Comparison of ENCODE assay signal across 8 cellular contexts in genomic region chr17:48107137-48108055, GRCh38. TPM values are rescaled to one million over a fixed set of nuclear protein-coding genes. Genes with fewer than 3 reads are reported as not detected.
DNase-seq lines count a peak whose midpoint lies in the region; ATAC-seq and TF ChIP-seq lines count a peak whose summit lies in the region.

A gene with protein sequence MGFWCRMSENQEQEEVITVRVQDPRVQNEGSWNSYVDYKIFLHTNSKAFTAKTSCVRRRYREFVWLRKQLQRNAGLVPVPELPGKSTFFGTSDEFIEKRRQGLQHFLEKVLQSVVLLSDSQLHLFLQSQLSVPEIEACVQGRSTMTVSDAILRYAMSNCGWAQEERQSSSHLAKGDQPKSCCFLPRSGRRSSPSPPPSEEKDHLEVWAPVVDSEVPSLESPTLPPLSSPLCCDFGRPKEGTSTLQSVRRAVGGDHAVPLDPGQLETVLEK (plus strand): TSS chr17:48107766. CDS start chr17:48112044, 4,278 bp downstream.

- ATAC-seq in GM18499 (IDR thresholded peaks at IDR 0.05; ENCODE audit: insufficient read depth, unreplicated experiment), result peak; percentile 47
- ATAC-seq in HG02938 (IDR thresholded peaks at IDR 0.05; ENCODE audit: unreplicated experiment), result peak; percentile 77
- ATAC-seq in T-helper 17 cell, result peak; percentile 93
- peak; percentile 98 for ATAC-seq in left ventricle myocardium superior

- peak; percentile 85 to 94 for DNase-seq in NCI-H187 (lab: John Stamatoyannopoulos, UW)
- peak; percentile 88 to 97 (median 96) for DNase-seq in T-helper 17 cell
- DNase-seq in amygdala (lab: John Stamatoyannopoulos, UW), result peak in 55 of 56 donors; percentile 64 to 98 (median 91)
- DNase-seq in left ventricle myocardium superior, result peak; percentile 94
- peak; percentile 52 for DNase-seq in pulmonary artery endothelial cell (ENCODE audit: low read depth, low spot score)
- peak; percentile 84 to 86 for DNase-seq in uterus

- peak; percentile 22 to 64 for TF ChIP-seq POLR2A in uterus (IDR thresholded peaks at IDR 0.05)

- H3K9me3 ChIP-seq in T-helper 17 cell (ENCODE audit: control insufficient read depth, low read length, poor library complexity, severe bottlenecking) (no peaks in the 10 kb centered on the region), uterus (no peaks in the 10 kb centered on the region)

- H3K4me3 ChIP-seq in uterus, result peak within 1 kb of the TSS; percentile 77 to 95

- no peaks in the 10 kb centered on the region for H3K27me3 Mint-ChIP-seq in T-helper 17 cell

- H3K27me3 ChIP-seq in uterus, result no peaks in the 10 kb centered on the region

- intact Hi-C loops in left ventricle myocardium superior (cut with micrococcal nuclease), result no loop called here
- intact Hi-C loops in uterus (cut with DNase I; ENCODE audit: low total_unique reads), result no loop called here

- H3K27ac Mint-ChIP-seq in T-helper 17 cell, result peak within 1 kb of the TSS; percentile 96

- peak within 1 kb of the TSS; percentile 96 for H3K4me3 Mint-ChIP-seq in T-helper 17 cell

- H3K27ac ChIP-seq in uterus, result peak within 1 kb of the TSS; percentile 89 to 98

- peaks cover 4% of the 10 kb centered on the region for H3K36me3 Mint-ChIP-seq in T-helper 17 cell (ENCODE audit: low read depth)

- H3K36me3 ChIP-seq in uterus, result no peaks in the 10 kb centered on the region

- H3K4me1 Mint-ChIP-seq in T-helper 17 cell, result peaks cover 49% of the 10 kb centered on the region

- TF ChIP-seq CTCF in uterus (IDR thresholded peaks at IDR 0.05), result peak; percentile 3 to 7 (median 5)

- H3K4me1 ChIP-seq in uterus, result no peaks in the 10 kb centered on the region

RNA-seq across cellular contexts. Expression of the gene that starts here (rescaled TPM):
- 10 to 100 TPM; 12.8 to 13.2 TPM for total RNA-seq in T-helper 17 cell
- total RNA-seq in left ventricle myocardium superior, result 11.1 TPM
- total RNA-seq in pulmonary artery endothelial cell, result 15.2 and 15.7 TPM in 2 replicates
- total RNA-seq in uterus, result 10 to 100 TPM in 3 of 4 donors, under 1 TPM in 1; 0.77 to 20.6 (median 14.8) TPM

Comparison
In these comparisons a context has a peak if more than half of its experiments do, and no peak if none do; other contexts are left out.
1. Peak in every context shown above with its lines: DNase-seq, ATAC-seq, H3K4me3 ChIP-seq and H3K27ac ChIP-seq.
2. ATAC-seq: peak in every context shown above with its lines; median percentile 98 in left ventricle myocardium superior; 93 in T-helper 17 cell; 77 in HG02938; 47 in GM18499.